ENCODE assay signal across 1 cellular context in genomic region chr19:42100241-42100640, GRCh38. TPM values are rescaled to one million over a fixed set of nuclear protein-coding genes. Genes with fewer than 3 reads are reported as not detected.
"Had no signal": no experiment of that assay in that cellular context is flagged by ENCODE, and none has a peak within 500 bp of the region (broad histone marks: within the 10 kb centered on the region; RNA-seq: fewer than 3 reads in every experiment).

No MANE protein-coding gene starts in this region.

RNA-seq across cellular contexts. Expression of gene GRIK5, which starts 30.2 kb away (rescaled TPM):
- polyA plus RNA-seq: naive thymus-derived CD8-positive, alpha-beta T cell had no signal
